ENCODE assay signal across 15 cellular contexts in genomic region chr18:74459877-74460276, GRCh38. TPM values are rescaled to one million over a fixed set of nuclear protein-coding genes. Genes with fewer than 3 reads are reported as not detected.
A peak's percentile ranks its signal among the peaks of the same experiment; 100 is the strongest.
DNase-seq lines count a peak whose midpoint lies in the region; ATAC-seq, FAIRE-seq and TF ChIP-seq lines count a peak whose summit lies in the region.
"Had no signal": no experiment of that assay in that cellular context is flagged by ENCODE, and none has a peak within 500 bp of the region (broad histone marks: within the 10 kb centered on the region; RNA-seq: fewer than 3 reads in every experiment).

No MANE protein-coding gene starts in this region.

- no peak overlapping the region for H3K4me3 ChIP-seq in retinal pigment epithelial cell (ENCODE audit: low read length)
- H3K4me3 ChIP-seq in pancreas = no peak overlapping the region

- H3K27ac ChIP-seq in pancreas = no peak overlapping the region
- H3K27ac ChIP-seq: neutrophil had no signal

- H3K4me1 ChIP-seq in pancreas = peaks cover 0 to 7% (median 6%) of the 10 kb centered on the region in 3 donors

- ATAC-seq in SK-N-SH treated with all-trans-retinoic acid at 6 μM for 48 hours = peak; percentile 79
- no peak for ATAC-seq in pancreas
- ATAC-seq in GM18519 (IDR thresholded peaks at IDR 0.05; ENCODE audit: low FRiP score, unreplicated experiment) = no peak
- ATAC-seq: activated CD8-positive, alpha-beta T cell treated with anti-CD3 and anti-CD28 coated beads, Interleukin-2, amount 10 ng/mL, durations not matched to agents 7 days and 5 days had no signal

- H3K36me3 ChIP-seq in pancreas = no peaks in the 10 kb centered on the region
- H3K36me3 ChIP-seq: neutrophil had no signal

- DNase-seq in globus pallidus (ENCODE audit: low spot score) = peak; percentile 76
- no peak for DNase-seq in retinal pigment epithelial cell (ENCODE audit: low read depth)
- DNase-seq in pancreas = no peak
- DNase-seq in activated CD8-positive, alpha-beta memory T cell treated with anti-CD3 and anti-CD28 coated beads, Interleukin-2, amount 50 U/mL, for 48 hours = no peak
- DNase-seq in A172 (ENCODE audit: low spot score) = no peak
- DNase-seq: activated CD8-positive, alpha-beta T cell treated with anti-CD3 and anti-CD28 coated beads, Interleukin-2, amount 10 ng/mL, durations not matched to agents 7 days and 5 days; effector CD8-positive, alpha-beta T cell; immature natural killer cell; NCI-H446 treated with DMSO at 0.1 percent for 48 hours; stimulated activated CD4-positive, alpha-beta T cell treated with anti-CD3 and anti-CD28 coated beads, Interleukin-4, amount 100 ng/mL, for 24 hours; T-helper 1 cell had no signal

- no peak for FAIRE-seq in pancreas (lab: Jason Lieb, UNC)

- intact Hi-C loops in pancreas (cut with DNase I) = no loop called here

- peaks cover 0 to 7% (median 3%) of the 10 kb centered on the region in 4 donors for H3K27me3 ChIP-seq in pancreas

- 53 to 55% methylated on average over 7 of the region's 7 CpGs for WGBS in pancreas, 2 donors

- no peaks in the 10 kb centered on the region for H3K9me3 ChIP-seq in pancreas
- H3K9me3 ChIP-seq: neutrophil had no signal

- TF ChIP-seq CTCF in GM12873 (IDR thresholded peaks at IDR 0.05; ENCODE audit: insufficient read depth, low read depth, low read length, missing control alignments) = peak; percentile 24
- TF ChIP-seq CTCF in retinal pigment epithelial cell (conservative IDR thresholded peaks at IDR 0.05; ENCODE audit: low read depth, low read length) = peak; percentile 35
- no peak for TF ChIP-seq CTCF in pancreas (IDR thresholded peaks at IDR 0.05)

TF ChIP-seq in SK-N-SH treated with all-trans-retinoic acid at 6 μM for 48 hours, 23 proteins besides CTCF, POLR2A, EP300 and RAD21:
- TF ChIP-seq PPARA (CRISPR knock-in tag; IDR thresholded peaks at IDR 0.05; ENCODE audit: borderline replicate concordance) = no peak
- no peak for TF ChIP-seq PATZ1 (CRISPR knock-in tag; IDR thresholded peaks at IDR 0.05; ENCODE audit: borderline replicate concordance)
- TF ChIP-seq, protein P1, sequence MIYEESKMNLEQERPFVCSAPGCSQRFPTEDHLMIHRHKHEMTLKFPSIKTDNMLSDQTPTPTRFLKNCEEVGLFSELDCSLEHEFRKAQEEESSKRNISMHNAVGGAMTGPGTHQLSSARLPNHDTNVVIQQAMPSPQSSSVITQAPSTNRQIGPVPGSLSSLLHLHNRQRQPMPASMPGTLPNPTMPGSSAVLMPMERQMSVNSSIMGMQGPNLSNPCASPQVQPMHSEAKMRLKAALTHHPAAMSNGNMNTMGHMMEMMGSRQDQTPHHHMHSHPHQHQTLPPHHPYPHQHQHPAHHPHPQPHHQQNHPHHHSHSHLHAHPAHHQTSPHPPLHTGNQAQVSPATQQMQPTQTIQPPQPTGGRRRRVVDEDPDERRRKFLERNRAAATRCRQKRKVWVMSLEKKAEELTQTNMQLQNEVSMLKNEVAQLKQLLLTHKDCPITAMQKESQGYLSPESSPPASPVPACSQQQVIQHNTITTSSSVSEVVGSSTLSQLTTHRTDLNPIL (CRISPR knock-in tag; IDR thresholded peaks at IDR 0.05; ENCODE audit: low read depth) = no peak
- no peak for TF ChIP-seq RARB (CRISPR knock-in tag; IDR thresholded peaks at IDR 0.05)
- no peak for TF ChIP-seq POU6F1 (CRISPR knock-in tag; IDR thresholded peaks at IDR 0.05; ENCODE audit: borderline replicate concordance, low read depth)

RNA-seq across cellular contexts. Expression of gene DIPK1C, which starts 2.8 kb away (rescaled TPM):
- total RNA-seq in pancreas = under 1 TPM in 2 of 6 donors, not detected in 4; 0.16 to 0.25 TPM
- under 1 TPM in 1 of 2 donors, not detected in 1; 0.12 TPM for polyA plus RNA-seq in pancreas
- 0.02 TPM in 1 of 2 replicates, not detected in the other for total RNA-seq in A172 (2014; rRNA removed; shearing (Covaris generic))
- total RNA-seq: activated CD8-positive, alpha-beta T cell treated with anti-CD3 and anti-CD28 coated beads, Interleukin-2, amount 10 ng/mL, durations not matched to agents 7 days and 5 days had no signal
- polyA plus RNA-seq: immature natural killer cell had no signal

RNA-seq across cellular contexts. Expression of gene CNDP2, which starts 36.3 kb away (rescaled TPM):
- total RNA-seq in pancreas = 100 to 1,000 TPM in 3 of 6 donors, 10 to 100 TPM in 3; 66.4 to 196 (median 101) TPM
- polyA plus RNA-seq in pancreas = 10 to 100 TPM; 65.7 to 94.6 TPM
- total RNA-seq in A172 (2014; rRNA removed; shearing (Covaris generic)) = 48.9 and 59.9 TPM in 2 replicates

Comparison
In these comparisons a context has a peak if more than half of its experiments do, and no peak if none do; other contexts are left out.
1. CTCF ChIP-seq: peak in GM12873 (single experiment) and retinal pigment epithelial cell (single experiment); none in pancreas (0 of 4).